1 cellular context compared by ENCODE assay signal in the genomic region with DNA sequence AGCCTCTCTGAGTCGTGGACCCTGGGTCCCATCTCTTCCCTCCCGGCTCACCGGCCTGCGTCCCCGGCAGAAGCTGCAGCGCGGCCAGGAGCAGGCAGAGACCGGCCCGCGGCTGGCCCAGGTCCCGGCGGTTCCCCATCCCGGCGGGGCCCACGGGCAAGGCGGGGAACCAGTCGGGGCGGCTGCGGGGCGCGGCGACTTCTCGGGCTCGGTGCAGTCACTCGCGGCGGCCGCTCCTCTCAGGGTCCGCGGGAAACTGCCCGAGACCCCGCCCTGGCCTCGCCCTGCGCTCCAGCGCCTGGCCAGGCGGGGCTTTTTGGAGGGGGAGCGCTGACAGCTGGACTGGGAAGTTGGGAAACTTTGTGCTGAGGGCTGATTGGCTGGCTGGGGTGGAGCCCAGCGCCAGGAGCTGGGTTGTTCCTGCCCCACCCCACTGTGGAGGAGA.
TF ChIP-seq lines count a peak whose summit lies in the region.

COL5A3 (minus strand) TSS at position 258 of the 445 bp plus-strand sequence; CDS start at position 139, 119 bp downstream.

TF ChIP-seq in H1, 55 proteins besides CTCF, POLR2A, EP300 and RAD21 (continued from another document):
- TF ChIP-seq, protein P1, sequence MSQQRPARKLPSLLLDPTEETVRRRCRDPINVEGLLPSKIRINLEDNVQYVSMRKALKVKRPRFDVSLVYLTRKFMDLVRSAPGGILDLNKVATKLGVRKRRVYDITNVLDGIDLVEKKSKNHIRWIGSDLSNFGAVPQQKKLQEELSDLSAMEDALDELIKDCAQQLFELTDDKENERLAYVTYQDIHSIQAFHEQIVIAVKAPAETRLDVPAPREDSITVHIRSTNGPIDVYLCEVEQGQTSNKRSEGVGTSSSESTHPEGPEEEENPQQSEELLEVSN (IDR thresholded peaks at IDR 0.05) = 0 out of 2 replicates have a peak, but pooled peaks have one; percentile 20
- peak; percentile 57 for TF ChIP-seq CEBPB (IDR thresholded peaks at IDR 0.05; ENCODE audit: low read depth, low read length)
